ENCODE assay signal across 11 cellular contexts in genomic region chr2:65351234-65351947, GRCh38.
DNase-seq lines count a peak whose midpoint lies in the region; ATAC-seq and TF ChIP-seq lines count a peak whose summit lies in the region.
"Had no signal": no experiment of that assay in that cellular context is flagged by ENCODE, and none has a peak within 500 bp of the region (broad histone marks: within the 10 kb centered on the region; RNA-seq: fewer than 3 reads in every experiment).

No MANE protein-coding gene starts in this region.

- H3K9me3 ChIP-seq in Panc1 (ENCODE audit: control insufficient read depth, insufficient read depth, low read depth, low read length) = no peaks in the 10 kb centered on the region
- H3K9me3 ChIP-seq in heart left ventricle = no peaks in the 10 kb centered on the region
- H3K9me3 ChIP-seq in gastrocnemius medialis = no peaks in the 10 kb centered on the region
- H3K9me3 ChIP-seq in CD8-positive, alpha-beta T cell (ENCODE audit: low read length) = no peaks in the 10 kb centered on the region

- H3K9me3 Mint-ChIP-seq in T-helper 2 cell treated with Interferon-gamma antibody and Interleukin-4, amounts not matched to agents 5 μg/mL and 100 μg/mL, for 36 hours = no peaks in the 10 kb centered on the region
- no peaks in the 10 kb centered on the region for H3K9me3 Mint-ChIP-seq in CD8-positive, alpha-beta T cell

- H3K4me1 ChIP-seq in Panc1 (ENCODE audit: control insufficient read depth, insufficient read depth, low read length) = peaks cover 70% of the 10 kb centered on the region
- H3K4me1 ChIP-seq in heart left ventricle = peaks cover 3 to 53% (median 39%) of the 10 kb centered on the region in 12 donors
- H3K4me1 ChIP-seq in gastrocnemius medialis = peaks cover 20 to 25% of the 10 kb centered on the region in 2 donors
- no peaks in the 10 kb centered on the region for H3K4me1 ChIP-seq in CD8-positive, alpha-beta T cell (ENCODE audit: insufficient read depth, low read length)

- H3K4me1 Mint-ChIP-seq in T-helper 2 cell treated with Interferon-gamma antibody and Interleukin-4, amounts not matched to agents 5 μg/mL and 100 μg/mL, for 36 hours (ENCODE audit: low read depth) = peaks cover 18% of the 10 kb centered on the region
- H3K4me1 Mint-ChIP-seq in CD8-positive, alpha-beta T cell (ENCODE audit: low read depth) = peaks cover 2% of the 10 kb centered on the region

- in situ Hi-C loops in Panc1 (cut with HindIII; ENCODE audit: low pct_unique_long_range_greater_than_20kb, low sequenced_read_pairs) = no loop called here
- in situ Hi-C loops in gastrocnemius medialis (cut with MboI; ENCODE audit: low sequenced_read_pairs in 4 of 4) = no loop called here

- no TSS peak for BruUV-seq in Panc1 (replicated peaks; lab: Mats Ljungman, UMichigan)

- WGBS in heart left ventricle, 4 donors = 50 to 57% (median 52%) methylated on average over 10 of the region's 10 CpGs

- H3K36me3 Mint-ChIP-seq in T-helper 2 cell treated with Interferon-gamma antibody and Interleukin-4, amounts not matched to agents 5 μg/mL and 100 μg/mL, for 36 hours (ENCODE audit: low read depth) = no peaks in the 10 kb centered on the region
- no peaks in the 10 kb centered on the region for H3K36me3 Mint-ChIP-seq in CD8-positive, alpha-beta T cell

- no peak for TF ChIP-seq CTCF in Panc1 (IDR thresholded peaks at IDR 0.05)
- TF ChIP-seq CTCF in heart left ventricle (IDR thresholded peaks at IDR 0.05) = no peak
- TF ChIP-seq CTCF in gastrocnemius medialis (IDR thresholded peaks at IDR 0.05 in 4 of 5, conservative IDR thresholded peaks at IDR 0.05 in 1 of 5) = no peak
- TF ChIP-seq CTCF in CD8-positive, alpha-beta T cell (IDR thresholded peaks at IDR 0.05) = no peak

- no peak for TF ChIP-seq POLR2A in heart left ventricle (IDR thresholded peaks at IDR 0.05)
- TF ChIP-seq POLR2A in gastrocnemius medialis (IDR thresholded peaks at IDR 0.05) = no peak

- H3K36me3 ChIP-seq in Panc1 (ENCODE audit: control insufficient read depth, insufficient read depth, low read length) (no peaks in the 10 kb centered on the region), heart left ventricle (no peaks in the 10 kb centered on the region), gastrocnemius medialis (no peaks in the 10 kb centered on the region)
- no peaks in the 10 kb centered on the region for H3K36me3 ChIP-seq in CD8-positive, alpha-beta T cell (ENCODE audit: insufficient read depth, low read length)

- H3K4me3 ChIP-seq in Panc1 (ENCODE audit: low read depth in 2 of 2, low read length in 2 of 2) = no peak overlapping the region
- H3K4me3 ChIP-seq in heart left ventricle = no peak overlapping the region
- H3K4me3 ChIP-seq in gastrocnemius medialis = no peak overlapping the region
- no peak overlapping the region for H3K4me3 ChIP-seq in CD8-positive, alpha-beta T cell (ENCODE audit: low read depth, low read length)

- H3K27ac Mint-ChIP-seq in T-helper 2 cell treated with Interferon-gamma antibody and Interleukin-4, amounts not matched to agents 5 μg/mL and 100 μg/mL, for 36 hours = no peak overlapping the region
- no peak overlapping the region for H3K27ac Mint-ChIP-seq in CD8-positive, alpha-beta T cell

- H3K27me3 ChIP-seq in Panc1 (ENCODE audit: control insufficient read depth, insufficient read depth, low read length) = no peaks in the 10 kb centered on the region
- H3K27me3 ChIP-seq in heart left ventricle = no peaks in the 10 kb centered on the region
- H3K27me3 ChIP-seq in gastrocnemius medialis = no peaks in the 10 kb centered on the region
- no peaks in the 10 kb centered on the region for H3K27me3 ChIP-seq in CD8-positive, alpha-beta T cell (ENCODE audit: insufficient read depth, low read length)

- H3K27me3 Mint-ChIP-seq in T-helper 2 cell treated with Interferon-gamma antibody and Interleukin-4, amounts not matched to agents 5 μg/mL and 100 μg/mL, for 36 hours (ENCODE audit: low read depth) = peaks cover 25% of the 10 kb centered on the region
- H3K27me3 Mint-ChIP-seq in CD8-positive, alpha-beta T cell (ENCODE audit: low read depth) = peaks cover 9% of the 10 kb centered on the region

- ATAC-seq in HG03432 (IDR thresholded peaks at IDR 0.05; ENCODE audit: unreplicated experiment) (peak; percentile 7), Panc1 (peak; percentile 52), heart left ventricle (peak in 3 of 4 donors; percentile 34 to 79 (median 69)), gastrocnemius medialis (no peak), GM18873 (IDR thresholded peaks at IDR 0.05; ENCODE audit: low FRiP score, unreplicated experiment) (no peak)
- ATAC-seq in CD8-positive, alpha-beta T cell = no peak

- DNase-seq in Panc1 (ENCODE audit: low read depth, low spot score) = no peak
- peak in 1 of 5 donors; percentile 37 for DNase-seq in heart left ventricle
- no peak for DNase-seq in gastrocnemius medialis
- no peak for DNase-seq in germinal center (ENCODE audit: low spot score)
- no peak for DNase-seq in T-helper 2 cell treated with Interferon-gamma antibody and Interleukin-4, amounts not matched to agents 5 μg/mL and 100 μg/mL, for 36 hours (ENCODE audit: low spot score)
- no peak for DNase-seq in CD8-positive, alpha-beta T cell
- DNase-seq: activated T-cell treated with anti-CD3 and anti-CD28 coated beads, Interleukin-2, amount 50 U/mL, for 1 hour; cerebellar nuclear complex; NCI-H2107 had no signal

- POLR2A ChIA-PET in Panc1 (lab: Charles Lee) = no interaction called here
- POLR2A ChIA-PET in CD8-positive, alpha-beta T cell (lab: Charles Lee) = interaction anchor here (0.6 kb wide), 1 partner anchor 22 kb away, joined by 3 read pairs; no protein-coding TSS in a partner anchor

- CTCF ChIA-PET in Panc1 (lab: Charles Lee) = interaction anchor here (0.6 kb wide), 1 partner anchor 11 kb away, joined by 6 read pairs; no protein-coding TSS in a partner anchor
- CTCF ChIA-PET in CD8-positive, alpha-beta T cell (lab: Charles Lee) = interaction anchor here (1.8 kb wide), 1 partner anchor 13 kb away, joined by 5 read pairs; no protein-coding TSS in a partner anchor

- H3K27ac ChIP-seq in Panc1 (ENCODE audit: low read length) (peak overlapping the region; percentile 69), heart left ventricle (peak overlapping the region in 8 of 12 donors; percentile 3 to 54 (median 32)), gastrocnemius medialis (peak overlapping the region in 3 of 4 donors; percentile 35 to 60 (median 49))
- H3K27ac ChIP-seq in CD8-positive, alpha-beta T cell (ENCODE audit: low read depth, low read length) = no peak overlapping the region

- intact Hi-C loops in Panc1 (cut with micrococcal nuclease; ENCODE audit: unreplicated experiment) (loop anchor here (10.0 kb wide), 1 partner anchor 203 kb away; no protein-coding TSS in a partner anchor), heart left ventricle (cut with DNase I) (loop anchor here in 1 of 10 donors (5.0 kb wide), 1 partner anchor 39 kb away; no protein-coding TSS in a partner anchor), gastrocnemius medialis (cut with DNase I; ENCODE audit: low total_unique reads) (no loop called here)
- intact Hi-C loops in CD8-positive, alpha-beta T cell (cut with DNase I, micrococcal nuclease) = loop anchor here (5.0 to 10.0 kb wide), 2 partner anchors 84 to 87 kb away; no protein-coding TSS in a partner anchor

- H3K4me3 Mint-ChIP-seq in T-helper 2 cell treated with Interferon-gamma antibody and Interleukin-4, amounts not matched to agents 5 μg/mL and 100 μg/mL, for 36 hours = no peak overlapping the region
- H3K4me3 Mint-ChIP-seq in CD8-positive, alpha-beta T cell = no peak overlapping the region

Comparison
In these comparisons a context has a peak if more than half of its experiments do, and no peak if none do; other contexts are left out.
1. ATAC-seq: peak in HG03432 (single experiment), Panc1 (single experiment) and heart left ventricle (3 of 4); none in gastrocnemius medialis (0 of 2), GM18873 (single experiment) and CD8-positive, alpha-beta T cell (single experiment).